ENCODE assay signal across 8 cellular contexts in genomic region chr1:31788825-31789256, GRCh38. TPM values are rescaled to one million over a fixed set of nuclear protein-coding genes. Genes with fewer than 3 reads are reported as not detected.
DNase-seq lines count a peak whose midpoint lies in the region; ATAC-seq, FAIRE-seq and TF ChIP-seq lines count a peak whose summit lies in the region.

No MANE protein-coding gene starts in this region.

- CTCF ChIA-PET in H1 (lab: Charles Lee; ENCODE audit: partially characterized antibody) = interaction anchor here (0.7 to 8.3 kb wide), 61 partner anchors 9 to 278 kb away, joined by 3 to 206 read pairs (median 5); partner anchors contain the start of genes ADGRB2, COL16A1 and PEF1

- peak overlapping the region in 2 of 4 experiments; percentile 49 to 58; a peak in 2 of 7 replicates for H3K9ac ChIP-seq in H1 (replicated peaks in 1 of 4; ENCODE audit: extremely low read depth in 1 of 4, low read depth in 3 of 4, low read length in 3 of 4)

- peak overlapping the region; percentile 90 to 94 for H3K4me2 ChIP-seq in H1 (ENCODE audit: insufficient read depth in 1 of 2, low read depth in 2 of 2, low read length in 2 of 2)

- no peak overlapping the region for H2BK12ac ChIP-seq in H1 (ENCODE audit: low read depth, low read length)

- POLR2A ChIA-PET in H1 (lab: Charles Lee; ENCODE audit: partially characterized antibody) = interaction anchor here (0.8 to 2.8 kb wide), 15 partner anchors 9 to 144 kb away, joined by 3 to 13 read pairs (median 6); partner anchors contain the start of genes ADGRB2, PEF1 and SPOCD1

- no peak overlapping the region for H2AK5ac ChIP-seq in H1 (ENCODE audit: low read depth, low read length)

- H4K8ac ChIP-seq in H1 (ENCODE audit: extremely low read depth, insufficient read depth, low read length) = peak overlapping the region; percentile 28; the same call in 1 of the 2 replicates

- H2AFZ ChIP-seq in H1 (ENCODE audit: low read length) = peak overlapping the region; percentile 59; the same call in 1 of the 2 replicates

- no peak overlapping the region for H4K5ac ChIP-seq in H1 (ENCODE audit: insufficient read length, low read depth, low read length)

- H3K36me3 ChIP-seq in SJCRH30 (no peaks in the 10 kb centered on the region), H1 (ENCODE audit: control insufficient read depth in 2 of 4, insufficient read depth in 4 of 4, low read length in 3 of 4) (no peaks in the 10 kb centered on the region), muscle layer of duodenum (ENCODE audit: control insufficient read depth in 1 of 2, insufficient read depth in 2 of 2, low read length in 2 of 2) (no peaks in the 10 kb centered on the region)

- H2BK15ac ChIP-seq in H1 (ENCODE audit: low read length) = no peak overlapping the region

- no peak for DNase-seq in Right ventricle myocardium inferior (ENCODE audit: missing footprints)
- DNase-seq in cardiac septum (ENCODE audit: low spot score) = no peak
- DNase-seq in SJCRH30 = no peak
- DNase-seq in H1 (ENCODE audit: low read depth in 1 of 2, low spot score in 2 of 2) = peak in 1 of 2 experiments; percentile 74
- DNase-seq in NCI-H2107 (lab: John Stamatoyannopoulos, UW) = no peak
- DNase-seq in activated CD4-positive, alpha-beta T cell treated with anti-CD3 and anti-CD28 coated beads for 4 hours = no peak

- WGBS in H1 (ENCODE audit: extremely low coverage in 1 of 2, insufficient coverage in 1 of 2, insufficient read length in 1 of 2, insufficient replicate concordance in 2 of 2, low coverage in 1 of 2, low lambda C conversion rate in 2 of 2, missing lambda C conversion rate in 1 of 2), 2 experiments = 0% methylated on average over 8 of the region's 22 CpGs; no CpG with 5 or more reads in 1 of the 2 experiments

- no peaks in the 10 kb centered on the region for H3K79me2 ChIP-seq in H1 (ENCODE audit: control insufficient read depth in 1 of 2, insufficient read depth in 2 of 2, low read length in 2 of 2)

- no peak overlapping the region for H3K56ac ChIP-seq in H1 (replicated peaks; ENCODE audit: insufficient read length, low read depth, low read length)

- no peaks in the 10 kb centered on the region for H3K79me1 ChIP-seq in H1 (ENCODE audit: low read depth, low read length)

- no peak for TF ChIP-seq CTCF in H1 (IDR thresholded peaks at IDR 0.05; ENCODE audit: control extremely low read depth in 1 of 3, insufficient read depth in 1 of 3, low read depth in 1 of 3, low read length in 3 of 3)

- no peak overlapping the region for H3K4ac ChIP-seq in H1 (replicated peaks; ENCODE audit: insufficient read length, low read depth, low read length)

- H3K27ac ChIP-seq in SJCRH30 (no peak overlapping the region), H1 (ENCODE audit: low read depth, low read length) (no peak overlapping the region), muscle layer of duodenum (ENCODE audit: low read length) (peak overlapping the region; percentile 68)

- H3K27me3 ChIP-seq in SJCRH30 (peaks cover 4% of the 10 kb centered on the region; the same call in 1 of the 2 replicates), H1 (replicated peaks in 1 of 4; ENCODE audit: control insufficient read depth in 3 of 4, extremely low read depth in 1 of 4, insufficient read depth in 3 of 4, low read length in 3 of 4) (no peaks in the 10 kb centered on the region), muscle layer of duodenum (ENCODE audit: low read depth, low read length) (no peaks in the 10 kb centered on the region)

- TF ChIP-seq RAD21 in H1 (IDR thresholded peaks at IDR 0.05 in 1 of 2, conservative IDR thresholded peaks at IDR 0.05 in 1 of 2; ENCODE audit: low read depth in 2 of 2, low read length in 2 of 2) = no peak

- peak overlapping the region; percentile 85 for H2BK5ac ChIP-seq in H1 (ENCODE audit: low read depth, low read length)

- peaks cover 10% of the 10 kb centered on the region for H3K23me2 ChIP-seq in H1 (ENCODE audit: low read depth, low read length)

- ATAC-seq in Right ventricle myocardium inferior = peak; percentile 53
- ATAC-seq in HG03097 (IDR thresholded peaks at IDR 0.05; ENCODE audit: low FRiP score, unreplicated experiment) = peak; percentile 11

- H3K4me3 ChIP-seq in SJCRH30 (peak overlapping the region; percentile 63), H1 (ENCODE audit: extremely low read depth in 1 of 4, insufficient read depth in 2 of 4, low read depth in 3 of 4, low read length in 4 of 4) (peak overlapping the region; percentile 79 to 89 (median 88)), muscle layer of duodenum (ENCODE audit: low read depth in 1 of 2, low read length in 2 of 2) (peak overlapping the region; percentile 71 to 72)

- H2BK120ac ChIP-seq in H1 (replicated peaks; ENCODE audit: low read depth, low read length) = no peak overlapping the region

- H4K20me1 ChIP-seq in H1 (replicated peaks in 1 of 2; ENCODE audit: control insufficient read depth in 1 of 2, insufficient read depth in 2 of 2, low read length in 2 of 2) = no peaks in the 10 kb centered on the region

- H4K91ac ChIP-seq in H1 (replicated peaks; ENCODE audit: insufficient read length, low read length) = no peak overlapping the region

- FAIRE-seq in H1 (lab: Jason Lieb, UNC) = no peak

- no peak for TF ChIP-seq POLR2A in H1 (IDR thresholded peaks at IDR 0.05; ENCODE audit: control extremely low read depth in 1 of 2, low read depth in 2 of 2, low read length in 2 of 2)

- no peak for TF ChIP-seq EP300 in H1 (IDR thresholded peaks at IDR 0.05; ENCODE audit: borderline replicate concordance in 1 of 2, low read depth in 2 of 2, low read length in 2 of 2)

- H3K14ac ChIP-seq in H1 (ENCODE audit: insufficient read length) = no peak overlapping the region

- no peak overlapping the region for H2BK20ac ChIP-seq in H1 (ENCODE audit: low read length)

- no peak overlapping the region for H3K23ac ChIP-seq in H1 (ENCODE audit: insufficient read length)

- H3K18ac ChIP-seq in H1 (ENCODE audit: extremely low read depth, low read length) = peak overlapping the region; percentile 60; the same call in 1 of the 2 replicates

- intact Hi-C loops in Right ventricle myocardium inferior (cut with DNase I) = loop anchor here (1.0 to 10.0 kb wide), 4 partner anchors 26 to 224 kb away; no protein-coding TSS in a partner anchor
- intact Hi-C loops in cardiac septum (cut with DNase I) = loop anchor here (1.0 to 5.0 kb wide), 4 partner anchors 24 to 222 kb away; partner anchors contain the start of gene ADGRB2

- H3K4me1 ChIP-seq in SJCRH30 (no peaks in the 10 kb centered on the region), H1 (replicated peaks in 1 of 4; ENCODE audit: control insufficient read depth in 3 of 4, insufficient read depth in 4 of 4, low read length in 3 of 4) (peaks cover 3 to 8% (median 4%) of the 10 kb centered on the region in 4 experiments; a peak in 6 of 7 replicates), muscle layer of duodenum (ENCODE audit: control insufficient read depth in 1 of 2, insufficient read depth in 2 of 2, low read length in 2 of 2) (no peaks in the 10 kb centered on the region)

- H3K9me3 ChIP-seq in SJCRH30 (replicated peaks) = no peaks in the 10 kb centered on the region
- no peaks in the 10 kb centered on the region for H3K9me3 ChIP-seq in H1 (ENCODE audit: insufficient read depth in 2 of 2, low read depth in 1 of 2, low read length in 1 of 2)
- no peaks in the 10 kb centered on the region for H3K9me3 ChIP-seq in muscle layer of duodenum (ENCODE audit: control insufficient read depth in 1 of 2, low read length in 2 of 2)

TF ChIP-seq in H1, 55 proteins besides CTCF, POLR2A, EP300 and RAD21:
- peak in 1 of 2 experiments; percentile 39; a peak in 1 of 4 replicates for TF ChIP-seq HDAC2 (IDR thresholded peaks at IDR 0.05; ENCODE audit: borderline replicate concordance in 1 of 2, low read depth in 2 of 2, low read length in 2 of 2)
- TF ChIP-seq KDM1A (IDR thresholded peaks at IDR 0.05; ENCODE audit: borderline replicate concordance, low read length) = 0 out of 2 replicates have a peak, but pooled peaks have one; percentile 37
- TF ChIP-seq ZNF274 (IDR thresholded peaks at IDR 0.05; ENCODE audit: borderline replicate concordance, extremely low read depth, low read length) = no peak
- TF ChIP-seq TAF1 (IDR thresholded peaks at IDR 0.05; ENCODE audit: low read depth, low read length) = 0 out of 2 replicates have a peak, but pooled peaks have one; percentile 24
- 0 out of 4 replicates have a peak, but pooled peaks of 1 of the 2 experiments have one; percentile 49 for TF ChIP-seq SIN3A (conservative IDR thresholded peaks at IDR 0.05 in 1 of 2, IDR thresholded peaks at IDR 0.05 in 1 of 2; ENCODE audit: low read depth in 1 of 2, low read length in 2 of 2)
- no peak for TF ChIP-seq ASH2L (IDR thresholded peaks at IDR 0.05; ENCODE audit: low read length)

RNA-seq across cellular contexts. Expression of gene ADGRB2, which starts 24.7 kb away (rescaled TPM):
- total RNA-seq in Right ventricle myocardium inferior (16.1 TPM), cardiac septum (7.7 TPM)
- total RNA-seq in SJCRH30 (2014; rRNA removed; shearing (Covaris generic)) = 0.73 and 1.1 TPM in 2 replicates
- 25.8 and 26.2 TPM in 2 replicates for total RNA-seq in H1 (2021; fragmentation: NEBNext Ultra II Directional; extraction: Animal tissue kit (Norgen Biotek cat#: 25700))
- 15.6 and 29.0 TPM in 2 replicates for polyA plus RNA-seq in H1 (2011; rRNA removed)
- polyA plus RNA-seq in H1 (2011; cell fraction: cytosol; rRNA removed) = 20.6 TPM
- 126 TPM for polyA plus RNA-seq in H1 (2011; cell fraction: nucleus; rRNA removed)
- 17.3 to 29.1 TPM (median 22.1 TPM) in 4 replicates for polyA plus RNA-seq in H1 (2012, experiment 1 of 2)
- polyA plus RNA-seq in H1 (2012, experiment 2 of 2) = 15.4 TPM
- polyA plus RNA-seq in H1 (2013, experiment 1 of 2) = 13.4 TPM
- polyA plus RNA-seq in H1 (2013, experiment 2 of 2) = 13.0 TPM
- polyA minus RNA-seq in H1 (2011; rRNA and poly(A)+ RNA removed) = 7.5 and 9.4 TPM in 2 replicates
- polyA minus RNA-seq in H1 (2011; cell fraction: cytosol; rRNA and poly(A)+ RNA removed) = 14.0 TPM
- 22.9 TPM for polyA minus RNA-seq in H1 (2011; cell fraction: nucleus; rRNA and poly(A)+ RNA removed)

RNA-seq across cellular contexts. Expression of gene SPOCD1, which starts 27.0 kb away (rescaled TPM):
- not detected for total RNA-seq in Right ventricle myocardium inferior
- 0.19 TPM for total RNA-seq in cardiac septum
- total RNA-seq in SJCRH30 (2014; rRNA removed; shearing (Covaris generic)) = 0.05 and 0.16 TPM in 2 replicates
- 1.8 and 2.0 TPM in 2 replicates for total RNA-seq in H1 (2021; fragmentation: NEBNext Ultra II Directional; extraction: Animal tissue kit (Norgen Biotek cat#: 25700))
- 2.9 and 4.2 TPM in 2 replicates for polyA plus RNA-seq in H1 (2011; rRNA removed)
- 4.7 TPM for polyA plus RNA-seq in H1 (2011; cell fraction: cytosol; rRNA removed)
- 13.1 TPM for polyA plus RNA-seq in H1 (2011; cell fraction: nucleus; rRNA removed)
- 1.9 to 2.6 TPM (median 2.1 TPM) in 4 replicates for polyA plus RNA-seq in H1 (2012, experiment 1 of 2)
- polyA plus RNA-seq in H1 (2012, experiment 2 of 2) = 0.84 TPM
- 1.4 TPM for polyA plus RNA-seq in H1 (2013, experiment 1 of 2)
- 1.0 TPM for polyA plus RNA-seq in H1 (2013, experiment 2 of 2)
- 2.2 and 3.0 TPM in 2 replicates for polyA minus RNA-seq in H1 (2011; rRNA and poly(A)+ RNA removed)
- polyA minus RNA-seq in H1 (2011; cell fraction: cytosol; rRNA and poly(A)+ RNA removed) = 1.2 TPM
- polyA minus RNA-seq in H1 (2011; cell fraction: nucleus; rRNA and poly(A)+ RNA removed) = 5.6 TPM
